20 cellular contexts compared by ENCODE assay signal in the genomic region with DNA sequence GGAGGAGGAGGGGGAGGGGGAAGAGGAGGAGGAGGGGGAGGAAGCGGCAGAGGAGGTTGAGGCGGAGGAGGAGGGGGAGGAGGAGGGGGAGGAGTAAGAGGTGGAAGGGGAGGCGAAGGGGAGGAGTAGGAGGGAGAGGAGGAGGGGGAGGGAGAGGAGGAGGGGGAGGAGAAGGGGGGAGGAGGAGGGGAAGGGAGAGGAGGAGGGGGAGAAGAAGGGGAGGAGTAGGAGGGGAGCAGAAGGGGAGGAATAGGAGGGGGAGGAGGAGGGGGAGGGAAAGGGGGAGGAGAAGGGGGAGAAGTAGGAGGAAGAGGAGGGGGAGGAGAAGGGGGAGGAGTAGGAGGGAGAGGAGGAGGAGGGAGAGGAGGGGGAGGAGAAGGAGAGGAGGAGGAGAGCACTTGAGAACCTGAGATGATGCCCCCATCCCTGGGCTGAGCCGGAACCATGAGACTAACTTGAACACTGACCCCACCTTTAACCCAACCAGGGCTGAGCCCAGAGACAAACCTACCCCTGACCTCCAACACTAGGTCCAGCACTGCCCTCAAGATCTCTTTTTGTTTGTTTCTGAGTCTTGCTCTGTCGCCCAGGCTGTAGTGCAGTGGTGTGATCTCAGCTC. TPM values are rescaled to one million over a fixed set of nuclear protein-coding genes. Genes with fewer than 3 reads are reported as not detected.
DNase-seq lines count a peak whose midpoint lies in the region; ATAC-seq and TF ChIP-seq lines count a peak whose summit lies in the region.
"Had no signal": no experiment of that assay in that cellular context is flagged by ENCODE, and none has a peak within 500 bp of the region (broad histone marks: within the 10 kb centered on the region; RNA-seq: fewer than 3 reads in every experiment).

No MANE protein-coding gene starts in this region.

- no peaks in the 10 kb centered on the region for H3K9me3 ChIP-seq in KOPT-K1 (ENCODE audit: insufficient read depth, low read length, poor library complexity, severe bottlenecking)
- H3K9me3 ChIP-seq: A549, Caco-2, HAP-1 had no signal

- H3K36me3 ChIP-seq in KOPT-K1 (ENCODE audit: insufficient read depth, low read length), result peaks cover 4% of the 10 kb centered on the region; the same call in 1 of the 2 replicates
- H3K36me3 ChIP-seq: HAP-1, Peyer's patch had no signal

- CTCF ChIA-PET in activated CD8-positive, alpha-beta memory T cell treated with anti-CD3 and anti-CD28 coated beads, Interleukin-2, amount 10 ng/mL, durations not matched to agents 7 days and 5 days (lab: Charles Lee), result no interaction called here
- CTCF ChIA-PET in activated CD8-positive, alpha-beta T cell treated with anti-CD3 and anti-CD28 coated beads for 36 hours (lab: Charles Lee), result interaction anchor here (2.2 kb wide), 1 partner anchor 12 kb away, joined by 5 read pairs; no protein-coding TSS in a partner anchor

- POLR2A ChIA-PET in activated CD8-positive, alpha-beta T cell treated with anti-CD3 and anti-CD28 coated beads for 36 hours (lab: Charles Lee), result no interaction called here

- H3K27ac Mint-ChIP-seq in activated CD8-positive, alpha-beta memory T cell treated with anti-CD3 and anti-CD28 coated beads, Interleukin-2, amount 10 ng/mL, durations not matched to agents 7 days and 5 days, result peak overlapping the region; percentile 24
- peak overlapping the region; percentile 10 for H3K27ac Mint-ChIP-seq in activated CD8-positive, alpha-beta T cell treated with anti-CD3 and anti-CD28 coated beads for 36 hours
- peak overlapping the region; percentile 74 for H3K27ac Mint-ChIP-seq in progenitor cell of endocrine pancreas

- H3K4me3 Mint-ChIP-seq in activated CD8-positive, alpha-beta memory T cell treated with anti-CD3 and anti-CD28 coated beads, Interleukin-2, amount 10 ng/mL, durations not matched to agents 7 days and 5 days, result no peak overlapping the region
- H3K4me3 Mint-ChIP-seq in activated CD8-positive, alpha-beta T cell treated with anti-CD3 and anti-CD28 coated beads for 36 hours, result no peak overlapping the region
- H3K4me3 Mint-ChIP-seq in progenitor cell of endocrine pancreas (ENCODE audit: low read depth), result no peak overlapping the region
- H3K4me3 Mint-ChIP-seq: IgD-negative memory B cell had no signal

- H3K36me3 Mint-ChIP-seq in activated CD8-positive, alpha-beta memory T cell treated with anti-CD3 and anti-CD28 coated beads, Interleukin-2, amount 10 ng/mL, durations not matched to agents 7 days and 5 days, result peaks cover 11% of the 10 kb centered on the region
- H3K36me3 Mint-ChIP-seq in activated CD8-positive, alpha-beta T cell treated with anti-CD3 and anti-CD28 coated beads for 36 hours (ENCODE audit: low read depth), result peaks cover 22% of the 10 kb centered on the region
- peaks cover 7% of the 10 kb centered on the region for H3K36me3 Mint-ChIP-seq in progenitor cell of endocrine pancreas (ENCODE audit: insufficient read depth)
- H3K36me3 Mint-ChIP-seq: IgD-negative memory B cell had no signal

- no peaks in the 10 kb centered on the region for H3K27me3 Mint-ChIP-seq in activated CD8-positive, alpha-beta memory T cell treated with anti-CD3 and anti-CD28 coated beads, Interleukin-2, amount 10 ng/mL, durations not matched to agents 7 days and 5 days
- H3K27me3 Mint-ChIP-seq in activated CD8-positive, alpha-beta T cell treated with anti-CD3 and anti-CD28 coated beads for 36 hours, result no peaks in the 10 kb centered on the region
- no peaks in the 10 kb centered on the region for H3K27me3 Mint-ChIP-seq in progenitor cell of endocrine pancreas
- H3K27me3 Mint-ChIP-seq: IgD-negative memory B cell had no signal

- TF ChIP-seq CTCF in activated CD8-positive, alpha-beta T cell treated with anti-CD3 and anti-CD28 coated beads for 36 hours (IDR thresholded peaks at IDR 0.05), result no peak
- TF ChIP-seq CTCF in progenitor cell of endocrine pancreas (IDR thresholded peaks at IDR 0.05; ENCODE audit: unreplicated experiment), result no peak

- H3K9me3 Mint-ChIP-seq in activated CD8-positive, alpha-beta memory T cell treated with anti-CD3 and anti-CD28 coated beads, Interleukin-2, amount 10 ng/mL, durations not matched to agents 7 days and 5 days (ENCODE audit: low read depth), result no peaks in the 10 kb centered on the region
- H3K9me3 Mint-ChIP-seq in activated CD8-positive, alpha-beta T cell treated with anti-CD3 and anti-CD28 coated beads for 36 hours, result peaks cover 10% of the 10 kb centered on the region
- no peaks in the 10 kb centered on the region for H3K9me3 Mint-ChIP-seq in progenitor cell of endocrine pancreas (ENCODE audit: low read depth)
- H3K9me3 Mint-ChIP-seq: IgD-negative memory B cell had no signal

- intact Hi-C loops in activated CD8-positive, alpha-beta T cell treated with anti-CD3 and anti-CD28 coated beads for 36 hours (cut with micrococcal nuclease), result no loop called here

- DNase-seq in activated CD8-positive, alpha-beta memory T cell treated with anti-CD3 and anti-CD28 coated beads, Interleukin-2, amount 10 ng/mL, durations not matched to agents 7 days and 5 days, result no peak
- DNase-seq in activated CD8-positive, alpha-beta memory T cell treated with anti-CD3 and anti-CD28 coated beads, Interleukin-2, amount 50 U/mL, for 48 hours, result no peak
- no peak for DNase-seq in activated CD8-positive, alpha-beta T cell treated with anti-CD3 and anti-CD28 coated beads for 36 hours
- no peak for DNase-seq in progenitor cell of endocrine pancreas (ENCODE audit: low spot score, unreplicated experiment)
- no peak for DNase-seq in NCI-H146 (lab: John Stamatoyannopoulos, UW)
- no peak for DNase-seq in GOT3 (lab: John Stamatoyannopoulos, UW)
- DNase-seq: Caco-2, EL, NCI-H1417 treated with DMSO at 0.1 percent for 48 hours, NCI-H2081, SHP77, SK-N-SH had no signal

- peaks cover 3% of the 10 kb centered on the region for H3K4me1 Mint-ChIP-seq in activated CD8-positive, alpha-beta memory T cell treated with anti-CD3 and anti-CD28 coated beads, Interleukin-2, amount 10 ng/mL, durations not matched to agents 7 days and 5 days
- H3K4me1 Mint-ChIP-seq in activated CD8-positive, alpha-beta T cell treated with anti-CD3 and anti-CD28 coated beads for 36 hours (ENCODE audit: low read depth), result peaks cover 11% of the 10 kb centered on the region
- no peaks in the 10 kb centered on the region for H3K4me1 Mint-ChIP-seq in progenitor cell of endocrine pancreas (ENCODE audit: low read depth)

- peak overlapping the region; percentile 57 for H3K27ac ChIP-seq in KOPT-K1 (ENCODE audit: low read depth, low read length, poor library complexity, severe bottlenecking)
- H3K27ac ChIP-seq: A549, Peyer's patch had no signal

- no peak for ATAC-seq in activated CD8-positive, alpha-beta memory T cell treated with anti-CD3 and anti-CD28 coated beads, Interleukin-2, amount 10 ng/mL, durations not matched to agents 7 days and 5 days
- no peak for ATAC-seq in activated CD8-positive, alpha-beta T cell treated with anti-CD3 and anti-CD28 coated beads for 36 hours
- no peak for ATAC-seq in GM21423 (IDR thresholded peaks at IDR 0.05; ENCODE audit: unreplicated experiment)

RNA-seq across cellular contexts. Expression of a gene that starts 12.6 kb away (rescaled TPM):
- total RNA-seq in activated CD8-positive, alpha-beta memory T cell treated with anti-CD3 and anti-CD28 coated beads, Interleukin-2, amount 10 ng/mL, durations not matched to agents 7 days and 5 days, result 10 to 100 TPM; 62.7 to 72.9 TPM
- 10 to 100 TPM; 14.0 to 14.6 TPM for total RNA-seq in activated CD8-positive, alpha-beta T cell treated with anti-CD3 and anti-CD28 coated beads for 36 hours
- total RNA-seq in progenitor cell of endocrine pancreas, result 54.6 and 57.3 TPM in 2 replicates

RNA-seq across cellular contexts. Expression of a gene that starts 14.5 kb away (rescaled TPM):
- 100 to 1,000 TPM; 361 to 481 TPM for total RNA-seq in activated CD8-positive, alpha-beta memory T cell treated with anti-CD3 and anti-CD28 coated beads, Interleukin-2, amount 10 ng/mL, durations not matched to agents 7 days and 5 days
- 100 to 1,000 TPM; 136 to 150 TPM for total RNA-seq in activated CD8-positive, alpha-beta T cell treated with anti-CD3 and anti-CD28 coated beads for 36 hours
- total RNA-seq in progenitor cell of endocrine pancreas, result 6.1 and 8.1 TPM in 2 replicates

RNA-seq across cellular contexts. Expression of a gene that starts 26.1 kb away (rescaled TPM):
- 100 to 1,000 TPM; 295 to 296 TPM for total RNA-seq in activated CD8-positive, alpha-beta memory T cell treated with anti-CD3 and anti-CD28 coated beads, Interleukin-2, amount 10 ng/mL, durations not matched to agents 7 days and 5 days
- total RNA-seq in activated CD8-positive, alpha-beta T cell treated with anti-CD3 and anti-CD28 coated beads for 36 hours, result 10 to 100 TPM; 97.4 to 98.3 TPM
- total RNA-seq in progenitor cell of endocrine pancreas, result 225 and 226 TPM in 2 replicates

RNA-seq across cellular contexts. Expression of a gene that starts 31.1 kb away (rescaled TPM):
- not detected for total RNA-seq in activated CD8-positive, alpha-beta memory T cell treated with anti-CD3 and anti-CD28 coated beads, Interleukin-2, amount 10 ng/mL, durations not matched to agents 7 days and 5 days
- not detected for total RNA-seq in activated CD8-positive, alpha-beta T cell treated with anti-CD3 and anti-CD28 coated beads for 36 hours
- total RNA-seq in progenitor cell of endocrine pancreas, result not detected in 2 replicates
- total RNA-seq: Caco-2, HT1080, NCI-H460, Peyer's patch had no signal

RNA-seq across cellular contexts. Expression of a gene that starts 31.5 kb away (rescaled TPM):
- total RNA-seq in activated CD8-positive, alpha-beta memory T cell treated with anti-CD3 and anti-CD28 coated beads, Interleukin-2, amount 10 ng/mL, durations not matched to agents 7 days and 5 days, result 100 to 1,000 TPM; 172 to 212 TPM
- 100 to 1,000 TPM; 115 to 117 TPM for total RNA-seq in activated CD8-positive, alpha-beta T cell treated with anti-CD3 and anti-CD28 coated beads for 36 hours
- total RNA-seq in progenitor cell of endocrine pancreas, result 171 and 199 TPM in 2 replicates

Comparison
In these comparisons a context has a peak if more than half of its experiments do, and no peak if none do; other contexts are left out.
1. H3K27ac Mint-ChIP-seq: peak in every context shown above with its lines; median percentile 74 in progenitor cell of endocrine pancreas; 24 in activated CD8-positive, alpha-beta memory T cell treated with anti-CD3 and anti-CD28 coated beads, Interleukin-2, amount 10 ng/mL, durations not matched to agents 7 days and 5 days; 10 in activated CD8-positive, alpha-beta T cell treated with anti-CD3 and anti-CD28 coated beads for 36 hours.
2. RNA of a gene that starts 14.5 kb away (total RNA-seq): 361 to 481 TPM in activated CD8-positive, alpha-beta memory T cell treated with anti-CD3 and anti-CD28 coated beads, Interleukin-2, amount 10 ng/mL, durations not matched to agents 7 days and 5 days and 136 to 150 TPM in activated CD8-positive, alpha-beta T cell treated with anti-CD3 and anti-CD28 coated beads for 36 hours; 6.1 to 8.1 TPM in progenitor cell of endocrine pancreas; every median in the first group is over 10 times any median in the second.